17 cellular contexts compared by ENCODE assay signal in the genomic region with DNA sequence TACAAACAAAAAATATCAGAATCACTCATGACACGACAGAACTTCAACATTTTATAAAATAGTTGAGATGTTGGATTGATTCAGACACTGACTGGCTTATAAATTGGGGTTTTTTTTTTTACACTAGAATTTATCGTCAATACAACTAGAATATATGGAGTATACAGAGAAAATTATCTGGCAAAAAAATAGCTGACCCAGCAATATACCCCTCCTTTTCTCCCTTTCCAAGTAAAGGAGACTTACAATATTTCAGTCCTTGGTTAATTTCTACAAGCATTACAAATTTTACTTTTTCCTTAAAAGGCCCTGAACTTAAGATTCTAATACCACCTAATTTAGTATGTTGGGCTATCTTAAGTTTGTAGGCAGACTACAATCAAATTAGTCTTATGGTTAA.
DNase-seq lines count a peak whose midpoint lies in the region; ATAC-seq, FAIRE-seq and TF ChIP-seq lines count a peak whose summit lies in the region.
"Had no signal": no experiment of that assay in that cellular context is flagged by ENCODE, and none has a peak within 500 bp of the region (broad histone marks: within the 10 kb centered on the region; RNA-seq: fewer than 3 reads in every experiment).

No MANE protein-coding gene starts in this region.

- H3K18ac ChIP-seq in IMR-90 (ENCODE audit: low read depth, low read length) = no peak overlapping the region
- H3K18ac ChIP-seq in H1 (ENCODE audit: extremely low read depth, low read length) = no peak overlapping the region

- no peak overlapping the region for H2BK5ac ChIP-seq in IMR-90 (ENCODE audit: low read depth, low read length, poor library complexity, severe bottlenecking)
- H2BK5ac ChIP-seq in H1 (ENCODE audit: low read depth, low read length) = no peak overlapping the region

- H3K56ac ChIP-seq in IMR-90 (ENCODE audit: extremely low read depth, insufficient read depth, low read length) (no peak overlapping the region), H1 (replicated peaks; ENCODE audit: insufficient read length, low read depth, low read length) (no peak overlapping the region)

- H3K4me2 ChIP-seq in A549 (no peak overlapping the region), IMR-90 (ENCODE audit: low read depth, low read length) (no peak overlapping the region), H1 (ENCODE audit: insufficient read depth in 1 of 2, low read depth in 2 of 2, low read length in 2 of 2) (no peak overlapping the region)
- H3K4me2 ChIP-seq: BLaER1 treated with 17β-estradiol and CSF1 and Interleukin-3, amounts not matched to agents 10 nM and 100 nM had no signal

- TF ChIP-seq POLR2A in A549 (IDR thresholded peaks at IDR 0.05; ENCODE audit: low read length) (no peak), IMR-90 (IDR thresholded peaks at IDR 0.05; ENCODE audit: low read depth, low read length) (no peak), H1 (IDR thresholded peaks at IDR 0.05; ENCODE audit: control extremely low read depth in 1 of 2, low read depth in 2 of 2, low read length in 2 of 2) (no peak)

- H2AFZ ChIP-seq in IMR-90 (replicated peaks; ENCODE audit: low read length, poor library complexity) (no peak overlapping the region), H1 (ENCODE audit: low read length) (no peak overlapping the region)

- H4K8ac ChIP-seq in IMR-90 (ENCODE audit: low read depth in 2 of 2, low read length in 2 of 2) (no peak overlapping the region), H1 (ENCODE audit: extremely low read depth, insufficient read depth, low read length) (no peak overlapping the region)

- TF ChIP-seq CTCF in A549 (IDR thresholded peaks at IDR 0.05) (no peak), IMR-90 (conservative IDR thresholded peaks at IDR 0.05; ENCODE audit: low read depth, low read length) (no peak), H1 (IDR thresholded peaks at IDR 0.05; ENCODE audit: control extremely low read depth in 1 of 3, insufficient read depth in 1 of 3, low read depth in 1 of 3, low read length in 3 of 3) (no peak)

- no peak overlapping the region for H4K5ac ChIP-seq in IMR-90 (ENCODE audit: low read depth, low read length)
- H4K5ac ChIP-seq in H1 (ENCODE audit: insufficient read length, low read depth, low read length) = no peak overlapping the region

- H2AK5ac ChIP-seq in IMR-90 (ENCODE audit: low read depth, low read length) (no peak overlapping the region), H1 (ENCODE audit: low read depth, low read length) (no peak overlapping the region)

- H3K9me1 ChIP-seq in IMR-90 (ENCODE audit: insufficient read depth, low read length) = no peaks in the 10 kb centered on the region

- H2BK20ac ChIP-seq in IMR-90 (ENCODE audit: low read depth, low read length) (no peak overlapping the region), H1 (ENCODE audit: low read length) (no peak overlapping the region)

- TF ChIP-seq EP300 in A549 (IDR thresholded peaks at IDR 0.05) = no peak
- TF ChIP-seq EP300 in H1 (IDR thresholded peaks at IDR 0.05; ENCODE audit: borderline replicate concordance in 1 of 2, low read depth in 2 of 2, low read length in 2 of 2) = no peak

- H3K79me1 ChIP-seq in IMR-90 (ENCODE audit: low read depth in 1 of 2, low read length in 2 of 2) (peaks cover 4 to 8% of the 10 kb centered on the region in 2 experiments; a peak in 3 of 4 replicates), H1 (ENCODE audit: low read depth, low read length) (no peaks in the 10 kb centered on the region)

- H4K91ac ChIP-seq in IMR-90 (ENCODE audit: insufficient read depth, low read depth, low read length) = no peak overlapping the region
- no peak overlapping the region for H4K91ac ChIP-seq in H1 (replicated peaks; ENCODE audit: insufficient read length, low read length)

- H3K27me3 ChIP-seq in IMR-90 (ENCODE audit: control insufficient read depth, insufficient read depth, low read length) = no peaks in the 10 kb centered on the region
- H3K27me3 ChIP-seq in H1 (replicated peaks in 1 of 4; ENCODE audit: control insufficient read depth in 3 of 4, extremely low read depth in 1 of 4, insufficient read depth in 3 of 4, low read length in 3 of 4) = no peaks in the 10 kb centered on the region
- H3K27me3 ChIP-seq: BLaER1 treated with 17β-estradiol and CSF1 and Interleukin-3, amounts not matched to agents 10 nM and 100 nM had no signal

- DNase-seq in A549 (ENCODE audit: low read depth in 1 of 2, low spot score in 1 of 2) = no peak
- no peak for DNase-seq in IMR-90
- DNase-seq in H1 (ENCODE audit: low read depth in 1 of 2, low spot score in 2 of 2) = no peak
- no peak for DNase-seq in RPMI8226
- DNase-seq: 8988T; AML-193; Caco-2; Calu3; CD4-positive, alpha-beta T cell; CD8-positive, alpha-beta T cell; DMS79 treated with DMSO at 0.1 percent for 48 hours; GF-D8 had no signal

- no peak overlapping the region for H3K4me3 ChIP-seq in A549
- H3K4me3 ChIP-seq in IMR-90 (ENCODE audit: insufficient read depth, low read depth, low read length) = no peak overlapping the region
- no peak overlapping the region for H3K4me3 ChIP-seq in H1 (ENCODE audit: extremely low read depth in 1 of 4, insufficient read depth in 2 of 4, low read depth in 3 of 4, low read length in 4 of 4)
- H3K4me3 ChIP-seq: BLaER1 treated with 17β-estradiol and CSF1 and Interleukin-3, amounts not matched to agents 10 nM and 100 nM had no signal

- BruUV-seq in IMR-90 (replicated peaks; lab: Mats Ljungman, UMichigan) = no TSS peak

- no peak overlapping the region for H2BK12ac ChIP-seq in H1 (ENCODE audit: low read depth, low read length)

- H3K4ac ChIP-seq in IMR-90 (ENCODE audit: low read depth, low read length) (no peak overlapping the region), H1 (replicated peaks; ENCODE audit: insufficient read length, low read depth, low read length) (no peak overlapping the region)

- POLR2A ChIA-PET in A549 (lab: Yijun Ruan, JAX) = no interaction called here
- POLR2A ChIA-PET in IMR-90 (lab: Charles Lee; ENCODE audit: unreplicated experiment) = no interaction called here
- POLR2A ChIA-PET in H1 (lab: Charles Lee; ENCODE audit: partially characterized antibody) = no interaction called here

- ATAC-seq in A549 (no peak), IMR-90 (ENCODE audit: low read depth) (no peak), GM21447 (IDR thresholded peaks at IDR 0.05; ENCODE audit: unreplicated experiment) (no peak)
- ATAC-seq: CD8-positive, alpha-beta T cell had no signal

- TF ChIP-seq RAD21 in A549 (conservative IDR thresholded peaks at IDR 0.05 in 1 of 2, IDR thresholded peaks at IDR 0.05 in 1 of 2) (no peak), IMR-90 (IDR thresholded peaks at IDR 0.05; ENCODE audit: low read length) (no peak), H1 (IDR thresholded peaks at IDR 0.05 in 1 of 2, conservative IDR thresholded peaks at IDR 0.05 in 1 of 2; ENCODE audit: low read depth in 2 of 2, low read length in 2 of 2) (no peak)

- H2BK120ac ChIP-seq in IMR-90 (ENCODE audit: low read depth, low read length) (no peak overlapping the region), H1 (replicated peaks; ENCODE audit: low read depth, low read length) (no peak overlapping the region)

- H3K9me3 ChIP-seq in A549 = no peaks in the 10 kb centered on the region
- no peaks in the 10 kb centered on the region for H3K9me3 ChIP-seq in IMR-90 (ENCODE audit: control insufficient read depth, insufficient read depth, low read length)
- no peaks in the 10 kb centered on the region for H3K9me3 ChIP-seq in H1 (ENCODE audit: insufficient read depth in 2 of 2, low read depth in 1 of 2, low read length in 1 of 2)
- H3K9me3 ChIP-seq: BLaER1 treated with 17β-estradiol and CSF1 and Interleukin-3, amounts not matched to agents 10 nM and 100 nM; Caco-2 had no signal

- WGBS in A549 (ENCODE audit: missing lambda C conversion rate) = 93% methylated on average over 2 of the region's 2 CpGs
- no CpG with 5 or more reads among the region's 2 CpGs for WGBS in IMR-90 (ENCODE audit: extremely low coverage in 2 of 2, insufficient read length in 1 of 2), 2 experiments
- WGBS in H1 (ENCODE audit: extremely low coverage in 1 of 2, insufficient coverage in 1 of 2, insufficient read length in 1 of 2, insufficient replicate concordance in 2 of 2, low coverage in 1 of 2, low lambda C conversion rate in 2 of 2, missing lambda C conversion rate in 1 of 2), 2 experiments = 96% methylated on average over 2 of the region's 2 CpGs; no CpG with 5 or more reads in 1 of the 2 experiments

- intact Hi-C loops in IMR-90 (cut with micrococcal nuclease) = no loop called here

- in situ Hi-C loops in IMR-90 (cut with MboI; ENCODE audit: low sequenced_read_pairs) = no loop called here

- H3K4me1 ChIP-seq in A549 (no peaks in the 10 kb centered on the region), IMR-90 (ENCODE audit: control insufficient read depth, insufficient read depth, low read length) (no peaks in the 10 kb centered on the region), H1 (replicated peaks in 1 of 4; ENCODE audit: control insufficient read depth in 3 of 4, insufficient read depth in 4 of 4, low read length in 3 of 4) (no peaks in the 10 kb centered on the region)
- H3K4me1 ChIP-seq: BLaER1 treated with 17β-estradiol and CSF1 and Interleukin-3, amounts not matched to agents 10 nM and 100 nM; Caco-2 had no signal

- H3K27ac ChIP-seq in A549 = no peak overlapping the region
- H3K27ac ChIP-seq in IMR-90 (ENCODE audit: insufficient read depth, low read length) = no peak overlapping the region
- no peak overlapping the region for H3K27ac ChIP-seq in H1 (ENCODE audit: low read depth, low read length)
- H3K27ac ChIP-seq: BLaER1 treated with 17β-estradiol and CSF1 and Interleukin-3, amounts not matched to agents 10 nM and 100 nM; C4-2B had no signal

- no peak for FAIRE-seq in A549 (lab: Jason Lieb, UNC)
- no peak for FAIRE-seq in H1 (lab: Jason Lieb, UNC)
- FAIRE-seq: D721Med, GM12891 had no signal

- H4K20me1 ChIP-seq in IMR-90 (ENCODE audit: insufficient read depth, low read length) (no peaks in the 10 kb centered on the region), H1 (replicated peaks in 1 of 2; ENCODE audit: control insufficient read depth in 1 of 2, insufficient read depth in 2 of 2, low read length in 2 of 2) (no peaks in the 10 kb centered on the region)

- H3K14ac ChIP-seq in IMR-90 (replicated peaks; ENCODE audit: low read depth, low read length) (no peak overlapping the region), H1 (ENCODE audit: insufficient read length) (no peak overlapping the region)

- no peak overlapping the region for H2AK9ac ChIP-seq in IMR-90 (replicated peaks; ENCODE audit: low read depth, low read length, poor library complexity)

- H3K79me2 ChIP-seq in H1 (ENCODE audit: control insufficient read depth in 1 of 2, insufficient read depth in 2 of 2, low read length in 2 of 2) = no peaks in the 10 kb centered on the region

- H2BK15ac ChIP-seq in IMR-90 (ENCODE audit: low read depth, low read length) (no peak overlapping the region), H1 (ENCODE audit: low read length) (no peak overlapping the region)

- peaks cover 2% of the 10 kb centered on the region; the same call in 1 of the 2 replicates for H3K36me3 ChIP-seq in IMR-90 (ENCODE audit: control insufficient read depth, insufficient read depth, low read length)
- H3K36me3 ChIP-seq in H1 (ENCODE audit: control insufficient read depth in 2 of 4, insufficient read depth in 4 of 4, low read length in 3 of 4) = no peaks in the 10 kb centered on the region

- CTCF ChIA-PET in A549 (lab: Yijun Ruan, JAX) (no interaction called here), IMR-90 (lab: Yijun Ruan, JAX) (no interaction called here), H1 (lab: Charles Lee; ENCODE audit: partially characterized antibody) (no interaction called here)

- H3K9ac ChIP-seq in IMR-90 (ENCODE audit: low read depth, low read length) (no peak overlapping the region), H1 (replicated peaks in 1 of 4; ENCODE audit: extremely low read depth in 1 of 4, low read depth in 3 of 4, low read length in 3 of 4) (no peak overlapping the region)
- H3K9ac ChIP-seq: BLaER1 treated with 17β-estradiol and CSF1 and Interleukin-3, amounts not matched to agents 10 nM and 100 nM had no signal

- dilution Hi-C loops in IMR-90 (cut with HindIII; ENCODE audit: low sequenced_read_pairs, unreplicated experiment) = no loop called here

- H3K23me2 ChIP-seq in H1 (ENCODE audit: low read depth, low read length) = no peaks in the 10 kb centered on the region

- H3K23ac ChIP-seq in IMR-90 (ENCODE audit: low read depth, low read length) (no peak overlapping the region), H1 (ENCODE audit: insufficient read length) (no peak overlapping the region)
